ENCODE assay signal across 15 cellular contexts in the genomic region with DNA sequence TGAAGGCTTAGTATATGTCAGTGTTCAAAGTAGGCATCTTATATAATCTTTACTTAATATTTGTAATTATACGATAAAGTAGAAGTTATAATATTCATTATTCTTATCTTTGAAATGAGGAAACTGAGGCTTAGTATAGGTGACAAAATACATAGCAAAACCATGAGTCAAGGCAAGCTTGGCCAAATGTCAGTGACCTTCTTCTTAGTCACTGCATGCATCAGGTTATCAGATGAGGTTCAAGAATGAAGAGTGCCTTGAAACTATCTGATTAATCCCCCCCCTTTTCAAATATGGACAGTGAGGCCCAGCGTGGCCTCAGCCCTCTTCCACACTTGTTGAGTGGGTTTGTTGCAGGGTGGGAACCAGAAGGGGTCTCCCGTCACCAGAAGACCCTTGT. TPM values are rescaled to one million over a fixed set of nuclear protein-coding genes. Genes with fewer than 3 reads are reported as not detected.
A peak's percentile ranks its signal among the peaks of the same experiment; 100 is the strongest.
DNase-seq lines count a peak whose midpoint lies in the region; FAIRE-seq and TF ChIP-seq lines count a peak whose summit lies in the region.
"Had no signal": no experiment of that assay in that cellular context is flagged by ENCODE, and none has a peak within 500 bp of the region (broad histone marks: within the 10 kb centered on the region; RNA-seq: fewer than 3 reads in every experiment).

No MANE protein-coding gene starts in this region.

- dilution Hi-C loops in endothelial cell of umbilical vein (cut with MboI; ENCODE audit: extremely low pct_ligation_motif_present, low sequenced_read_pairs): no loop called here

- no peaks in the 10 kb centered on the region for H3K79me2 ChIP-seq in ACC112 (ENCODE audit: control insufficient read depth, insufficient read depth, low read length, unreplicated experiment)
- no peaks in the 10 kb centered on the region for H3K79me2 ChIP-seq in endothelial cell of umbilical vein (ENCODE audit: control insufficient read depth, insufficient read depth, low read length)

- H4K20me1 ChIP-seq in endothelial cell of umbilical vein (replicated peaks; ENCODE audit: control insufficient read depth, extremely low read depth, insufficient read depth, low read length): no peaks in the 10 kb centered on the region

- no peak overlapping the region for H3K9ac ChIP-seq in endothelial cell of umbilical vein (replicated peaks; ENCODE audit: extremely low read depth, insufficient read depth, low read length)

- BruUV-seq in endothelial cell of umbilical vein (replicated peaks; lab: Mats Ljungman, UMichigan): no TSS peak

- H3K27me3 ChIP-seq in ACC112 (ENCODE audit: insufficient read depth, low read length) (no peaks in the 10 kb centered on the region), endothelial cell of umbilical vein (ENCODE audit: control insufficient read depth in 2 of 2, insufficient read depth in 2 of 2, low read length in 2 of 2) (peaks cover 0 to 2% of the 10 kb centered on the region in 2 experiments)
- H3K27me3 ChIP-seq: upper lobe of left lung had no signal

- TF ChIP-seq CTCF in endothelial cell of umbilical vein (IDR thresholded peaks at IDR 0.05; ENCODE audit: extremely low read depth in 1 of 2, insufficient read depth in 1 of 2, low read depth in 1 of 2, low read length in 2 of 2) (no peak), coronary artery (IDR thresholded peaks at IDR 0.05) (no peak)

- no peaks in the 10 kb centered on the region for H3K9me1 ChIP-seq in endothelial cell of umbilical vein (replicated peaks; ENCODE audit: control insufficient read depth, extremely low read depth, insufficient read depth, low read length)

- no peaks in the 10 kb centered on the region for H3K9me3 ChIP-seq in endothelial cell of umbilical vein (replicated peaks; ENCODE audit: control insufficient read depth, insufficient read depth, low read length)
- H3K9me3 ChIP-seq: adrenal gland, upper lobe of left lung had no signal

- H2AFZ ChIP-seq in ACC112 (ENCODE audit: low read length, unreplicated experiment) (peak overlapping the region; percentile 10), endothelial cell of umbilical vein (ENCODE audit: low read depth, low read length) (no peak overlapping the region)

- no peak for FAIRE-seq in endothelial cell of umbilical vein (lab: Jason Lieb, UNC)

- H3K4me3 ChIP-seq in ACC112 (ENCODE audit: low read depth, low read length) (no peak overlapping the region), endothelial cell of umbilical vein (replicated peaks in 1 of 3; ENCODE audit: insufficient read depth in 1 of 3, low read depth in 1 of 3, low read length in 3 of 3) (no peak overlapping the region), coronary artery (no peak overlapping the region)
- H3K4me3 ChIP-seq: adrenal gland, dorsolateral prefrontal cortex, lung, upper lobe of left lung had no signal

- CTCF ChIA-PET in endothelial cell of umbilical vein (lab: Charles Lee): no interaction called here

- no peak overlapping the region for H3K27ac ChIP-seq in ACC112 (ENCODE audit: low read depth, low read length)
- H3K27ac ChIP-seq in endothelial cell of umbilical vein (ENCODE audit: insufficient read depth, low read depth, low read length): no peak overlapping the region
- no peak overlapping the region for H3K27ac ChIP-seq in coronary artery
- H3K27ac ChIP-seq: adrenal gland, dorsolateral prefrontal cortex, upper lobe of left lung had no signal

- peak; percentile 29 for DNase-seq in EL
- DNase-seq in NAMALWA (ENCODE audit: low spot score): peak; percentile 17
- DNase-seq in endothelial cell of umbilical vein (ENCODE audit: low read depth, low spot score): no peak
- no peak for DNase-seq in GF-D8 (lab: John Stamatoyannopoulos, UW)
- no peak for DNase-seq in activated CD4-positive, alpha-beta T cell treated with anti-CD3 and anti-CD28 coated beads for 4 hours
- no peak for DNase-seq in coronary artery (ENCODE audit: low spot score)
- no peak for DNase-seq in NCI-H1417 (lab: John Stamatoyannopoulos, UW)
- DNase-seq: adrenal gland; dorsolateral prefrontal cortex; NCI-H1694; right cardiac atrium; stimulated activated naive CD4-positive, alpha-beta T cell treated with Interleukin-2 at 50 U/mL for 16 hours; upper lobe of left lung had no signal

- intact Hi-C loops in endothelial cell of umbilical vein (cut with micrococcal nuclease): no loop called here

- H3K4me2 ChIP-seq in endothelial cell of umbilical vein (ENCODE audit: insufficient read depth, low read length): no peak overlapping the region

- POLR2A ChIA-PET in endothelial cell of umbilical vein (lab: Charles Lee): no interaction called here

- no peak for TF ChIP-seq POLR2A in endothelial cell of umbilical vein (IDR thresholded peaks at IDR 0.05; ENCODE audit: low read depth, low read length)

- H3K4me1 ChIP-seq in ACC112 (ENCODE audit: control insufficient read depth, insufficient read depth, low read length, unreplicated experiment): peaks cover 52% of the 10 kb centered on the region
- H3K4me1 ChIP-seq in endothelial cell of umbilical vein (ENCODE audit: control insufficient read depth, extremely low read depth, insufficient read depth, low read length): no peaks in the 10 kb centered on the region
- H3K4me1 ChIP-seq: adrenal gland, upper lobe of left lung had no signal

- H3K36me3 ChIP-seq in ACC112 (ENCODE audit: insufficient read depth, low read length): no peaks in the 10 kb centered on the region
- no peaks in the 10 kb centered on the region for H3K36me3 ChIP-seq in endothelial cell of umbilical vein (ENCODE audit: control insufficient read depth in 2 of 2, extremely low read depth in 1 of 2, insufficient read depth in 2 of 2, low read length in 2 of 2)
- H3K36me3 ChIP-seq: adrenal gland, upper lobe of left lung had no signal

TF ChIP-seq in endothelial cell of umbilical vein, 7 proteins besides CTCF, POLR2A, EP300 and RAD21:
- TF ChIP-seq MYC (IDR thresholded peaks at IDR 0.05; ENCODE audit: low read depth, low read length): no peak
- peak; percentile 10 for TF ChIP-seq FOS (IDR thresholded peaks at IDR 0.05; ENCODE audit: borderline replicate concordance, insufficient read depth, low read length)
- TF ChIP-seq GATA2 (IDR thresholded peaks at IDR 0.05; ENCODE audit: insufficient read depth, insufficient read length, low read depth, low read length): peak; percentile 13
- TF ChIP-seq POLR2AphosphoS5 (IDR thresholded peaks at IDR 0.05; ENCODE audit: insufficient read depth, low read depth, low read length): no peak
- no peak for TF ChIP-seq EZH2 (IDR thresholded peaks at IDR 0.05; ENCODE audit: borderline replicate concordance, low read depth, low read length, severe bottlenecking)
- TF ChIP-seq, protein P1, sequence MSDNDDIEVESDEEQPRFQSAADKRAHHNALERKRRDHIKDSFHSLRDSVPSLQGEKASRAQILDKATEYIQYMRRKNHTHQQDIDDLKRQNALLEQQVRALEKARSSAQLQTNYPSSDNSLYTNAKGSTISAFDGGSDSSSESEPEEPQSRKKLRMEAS (IDR thresholded peaks at IDR 0.05; ENCODE audit: insufficient read depth, insufficient read length): no peak
- TF ChIP-seq JUN (IDR thresholded peaks at IDR 0.05; ENCODE audit: borderline replicate concordance, insufficient read depth, insufficient read length, low read depth): no peak

RNA-seq across cellular contexts. Expression of a gene that starts 59.3 kb away (rescaled TPM):
- total RNA-seq in endothelial cell of umbilical vein: 11.9 and 13.5 TPM in 2 replicates
- polyA plus RNA-seq in endothelial cell of umbilical vein: 7.3 and 7.6 TPM in 2 replicates
- polyA plus RNA-seq in endothelial cell of umbilical vein (2011; cell fraction: cytosol; rRNA removed): 9.7 and 13.0 TPM in 2 replicates
- 12.9 and 15.6 TPM in 2 replicates for polyA plus RNA-seq in endothelial cell of umbilical vein (2011; cell fraction: nucleus; rRNA removed)
- 18.5 and 23.5 TPM in 2 replicates for polyA plus RNA-seq in endothelial cell of umbilical vein (2012)
- 3.2 and 5.6 TPM in 2 replicates for polyA minus RNA-seq in endothelial cell of umbilical vein
- 25.5 TPM for polyA minus RNA-seq in endothelial cell of umbilical vein (2011; cell fraction: cytosol; rRNA and poly(A)+ RNA removed)
- polyA minus RNA-seq in endothelial cell of umbilical vein (2011; cell fraction: nucleus; rRNA and poly(A)+ RNA removed): 16.0 and 24.9 TPM in 2 replicates

Comparison
In these comparisons a context has a peak if more than half of its experiments do, and no peak if none do; other contexts are left out.
1. DNase-seq: peak in EL (single experiment) and NAMALWA (single experiment); none in endothelial cell of umbilical vein (single experiment), GF-D8 (single experiment), activated CD4-positive, alpha-beta T cell treated with anti-CD3 and anti-CD28 coated beads for 4 hours (0 of 2), coronary artery (single experiment) and NCI-H1417 (0 of 3).